In the genomic region with DNA sequence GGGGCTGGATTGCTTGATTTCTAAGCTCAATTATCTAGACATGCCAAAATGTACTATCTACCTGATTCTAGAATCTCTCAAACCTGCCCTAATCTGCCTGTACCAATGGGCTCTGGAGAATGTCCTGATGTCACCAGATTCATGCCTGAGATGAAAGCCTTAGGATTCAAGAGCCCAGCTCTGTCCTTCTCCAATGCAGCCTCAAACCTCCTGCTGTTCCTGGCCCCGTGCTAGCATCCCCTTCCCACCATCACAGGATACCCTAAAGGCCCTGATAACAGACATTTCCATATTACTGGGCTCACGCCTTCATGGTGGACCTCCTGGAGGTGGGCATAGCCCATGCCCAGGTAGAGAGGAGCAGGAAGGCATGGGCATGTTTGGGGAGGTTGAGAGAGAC, we compare ENCODE assay signal across 12 cellular contexts.
DNase-seq lines count a peak whose midpoint lies in the region; ATAC-seq and TF ChIP-seq lines count a peak whose summit lies in the region.
"Had no signal": no experiment of that assay in that cellular context is flagged by ENCODE, and none has a peak within 500 bp of the region (broad histone marks: within the 10 kb centered on the region; RNA-seq: fewer than 3 reads in every experiment).

No MANE protein-coding gene starts in this region.

- H3K27ac Mint-ChIP-seq in activated T-cell treated with anti-CD3 and anti-CD28 coated beads, Interleukin-2, amount 50 U/mL, for 72 hours = peak overlapping the region; percentile 75
- H3K27ac Mint-ChIP-seq in T-helper 17 cell = peak overlapping the region; percentile 100

- TF ChIP-seq POLR2A in esophagus squamous epithelium (IDR thresholded peaks at IDR 0.05) (no peak), transverse colon (IDR thresholded peaks at IDR 0.05) (no peak), prostate gland (IDR thresholded peaks at IDR 0.05) (no peak)

- 50 to 90% methylated on average over 1 to 2 of the region's 2 CpGs for WGBS in esophagus squamous epithelium, 2 donors
- 90 to 100% methylated on average over 1 to 2 of the region's 2 CpGs for WGBS in transverse colon (ENCODE audit: low coverage in 1 of 2), 2 donors
- WGBS in prostate gland = 97% methylated on average over 2 of the region's 2 CpGs
- 76% methylated on average over 2 of the region's 2 CpGs for WGBS in hepatocyte (ENCODE audit: low lambda C conversion rate, missing lambda C conversion rate)

- H3K27me3 ChIP-seq in esophagus squamous epithelium = no peaks in the 10 kb centered on the region
- H3K27me3 ChIP-seq in transverse colon = no peaks in the 10 kb centered on the region
- no peaks in the 10 kb centered on the region for H3K27me3 ChIP-seq in prostate gland (replicated peaks; ENCODE audit: insufficient read depth)
- no peaks in the 10 kb centered on the region for H3K27me3 ChIP-seq in hepatocyte

- H3K4me1 ChIP-seq in esophagus squamous epithelium (peaks cover 10 to 34% (median 15%) of the 10 kb centered on the region in 3 donors), transverse colon (peaks cover 12 to 60% (median 29%) of the 10 kb centered on the region in 4 donors), prostate gland (replicated peaks) (no peaks in the 10 kb centered on the region), hepatocyte (ENCODE audit: insufficient read depth) (no peaks in the 10 kb centered on the region)

- DNase-seq in activated T-cell treated with anti-CD3 and anti-CD28 coated beads, Interleukin-2, amount 50 U/mL, for 72 hours = no peak
- DNase-seq in activated T-cell treated with anti-CD3 and anti-CD28 coated beads for 4 hours (no peak), T-helper 17 cell (no peak), esophagus squamous epithelium (lab: John Stamatoyannopoulos, UW) (no peak), transverse colon (no peak), prostate gland (ENCODE audit: low spot score) (no peak), hepatocyte (ENCODE audit: low spot score) (no peak)
- DNase-seq: ACHN, midbrain, NCI-H1930 had no signal

- H3K27me3 Mint-ChIP-seq in activated T-cell treated with anti-CD3 and anti-CD28 coated beads, Interleukin-2, amount 50 U/mL, for 72 hours (ENCODE audit: low read depth) = no peaks in the 10 kb centered on the region
- no peaks in the 10 kb centered on the region for H3K27me3 Mint-ChIP-seq in T-helper 17 cell

- no peak for ATAC-seq in activated T-cell treated with anti-CD3 and anti-CD28 coated beads, Interleukin-2, amount 50 U/mL, for 72 hours (replicated peaks in 1 of 2)
- ATAC-seq in T-helper 17 cell (no peak), HG02588 (IDR thresholded peaks at IDR 0.05; ENCODE audit: unreplicated experiment) (no peak)

- no peak for TF ChIP-seq EP300 in transverse colon (IDR thresholded peaks at IDR 0.05; ENCODE audit: low read depth)

- no peak overlapping the region for H2AFZ ChIP-seq in hepatocyte
- H2AFZ ChIP-seq: PC-9 had no signal

- H3K79me2 ChIP-seq in hepatocyte = no peaks in the 10 kb centered on the region

- H3K36me3 ChIP-seq in esophagus squamous epithelium (no peaks in the 10 kb centered on the region), transverse colon (no peaks in the 10 kb centered on the region), prostate gland (no peaks in the 10 kb centered on the region), hepatocyte (replicated peaks; ENCODE audit: insufficient read depth, low read depth) (no peaks in the 10 kb centered on the region)

- peak overlapping the region; percentile 60 to 67 for H3K4me3 Mint-ChIP-seq in activated T-cell treated with anti-CD3 and anti-CD28 coated beads, Interleukin-2, amount 50 U/mL, for 72 hours
- peak overlapping the region; percentile 78 for H3K4me3 Mint-ChIP-seq in T-helper 17 cell

- no peak overlapping the region for H3K4me2 ChIP-seq in hepatocyte
- H3K4me2 ChIP-seq: PC-9 had no signal

- TF ChIP-seq CTCF in esophagus squamous epithelium (IDR thresholded peaks at IDR 0.05) (no peak), transverse colon (IDR thresholded peaks at IDR 0.05) (no peak), prostate gland (IDR thresholded peaks at IDR 0.05) (no peak), hepatocyte (IDR thresholded peaks at IDR 0.05; ENCODE audit: poor library complexity) (no peak)

- H3K27ac ChIP-seq in esophagus squamous epithelium (peak overlapping the region; percentile 51 to 80 (median 62)), transverse colon (peak overlapping the region; percentile 63 to 74 (median 66)), prostate gland (no peak overlapping the region), hepatocyte (no peak overlapping the region)
- H3K27ac ChIP-seq: PC-9 had no signal

- intact Hi-C loops in esophagus squamous epithelium (cut with DNase I) (loop anchor here (5.0 kb wide), 1 partner anchor 207 kb away; a partner anchor contains a TSS), transverse colon (cut with DNase I; ENCODE audit: low total_unique reads) (loop anchor here (5.0 kb wide), 1 partner anchor 207 kb away; a partner anchor contains a TSS), prostate gland (cut with DNase I) (no loop called here)

- H3K36me3 Mint-ChIP-seq in activated T-cell treated with anti-CD3 and anti-CD28 coated beads, Interleukin-2, amount 50 U/mL, for 72 hours (ENCODE audit: insufficient read depth in 2 of 2) = no peaks in the 10 kb centered on the region
- no peaks in the 10 kb centered on the region for H3K36me3 Mint-ChIP-seq in T-helper 17 cell (ENCODE audit: low read depth)

- no peaks in the 10 kb centered on the region for H4K20me1 ChIP-seq in hepatocyte (ENCODE audit: insufficient read depth, poor library complexity, severe bottlenecking)

- H3K9me3 ChIP-seq in T-helper 17 cell (ENCODE audit: control insufficient read depth, low read length, poor library complexity, severe bottlenecking) (no peaks in the 10 kb centered on the region), esophagus squamous epithelium (no peaks in the 10 kb centered on the region), transverse colon (no peaks in the 10 kb centered on the region), prostate gland (no peaks in the 10 kb centered on the region), hepatocyte (ENCODE audit: low read depth) (no peaks in the 10 kb centered on the region)

- H3K9me2 ChIP-seq in hepatocyte (replicated peaks; ENCODE audit: insufficient read depth) = no peaks in the 10 kb centered on the region

- no peaks in the 10 kb centered on the region for H3K9me3 Mint-ChIP-seq in activated T-cell treated with anti-CD3 and anti-CD28 coated beads, Interleukin-2, amount 50 U/mL, for 72 hours

- in situ Hi-C loops in transverse colon (cut with MboI; ENCODE audit: low pct_ligation_motif_present in 1 of 4, low pct_unique_long_range_greater_than_20kb in 1 of 4, low sequenced_read_pairs in 3 of 4) = loop anchor here in 2 of 4 donors (25.0 kb wide), 2 partner anchors 197 to 303 kb away; a partner anchor contains a TSS

- H3K4me3 ChIP-seq in esophagus squamous epithelium (no peak overlapping the region), transverse colon (no peak overlapping the region), prostate gland (no peak overlapping the region), hepatocyte (no peak overlapping the region)
- H3K4me3 ChIP-seq: PC-9 had no signal

- H3K4me1 Mint-ChIP-seq in activated T-cell treated with anti-CD3 and anti-CD28 coated beads, Interleukin-2, amount 50 U/mL, for 72 hours (ENCODE audit: low read depth) = peaks cover 88% of the 10 kb centered on the region
- H3K4me1 Mint-ChIP-seq in T-helper 17 cell = peaks cover 51% of the 10 kb centered on the region

Comparison
In these comparisons a context has a peak if more than half of its experiments do, and no peak if none do; other contexts are left out.
1. H3K27ac ChIP-seq: peak in esophagus squamous epithelium (4 of 4) and transverse colon (4 of 4); none in prostate gland (0 of 2) and hepatocyte (single experiment).